Comparison of ENCODE assay signal across 12 cellular contexts in the genomic region with DNA sequence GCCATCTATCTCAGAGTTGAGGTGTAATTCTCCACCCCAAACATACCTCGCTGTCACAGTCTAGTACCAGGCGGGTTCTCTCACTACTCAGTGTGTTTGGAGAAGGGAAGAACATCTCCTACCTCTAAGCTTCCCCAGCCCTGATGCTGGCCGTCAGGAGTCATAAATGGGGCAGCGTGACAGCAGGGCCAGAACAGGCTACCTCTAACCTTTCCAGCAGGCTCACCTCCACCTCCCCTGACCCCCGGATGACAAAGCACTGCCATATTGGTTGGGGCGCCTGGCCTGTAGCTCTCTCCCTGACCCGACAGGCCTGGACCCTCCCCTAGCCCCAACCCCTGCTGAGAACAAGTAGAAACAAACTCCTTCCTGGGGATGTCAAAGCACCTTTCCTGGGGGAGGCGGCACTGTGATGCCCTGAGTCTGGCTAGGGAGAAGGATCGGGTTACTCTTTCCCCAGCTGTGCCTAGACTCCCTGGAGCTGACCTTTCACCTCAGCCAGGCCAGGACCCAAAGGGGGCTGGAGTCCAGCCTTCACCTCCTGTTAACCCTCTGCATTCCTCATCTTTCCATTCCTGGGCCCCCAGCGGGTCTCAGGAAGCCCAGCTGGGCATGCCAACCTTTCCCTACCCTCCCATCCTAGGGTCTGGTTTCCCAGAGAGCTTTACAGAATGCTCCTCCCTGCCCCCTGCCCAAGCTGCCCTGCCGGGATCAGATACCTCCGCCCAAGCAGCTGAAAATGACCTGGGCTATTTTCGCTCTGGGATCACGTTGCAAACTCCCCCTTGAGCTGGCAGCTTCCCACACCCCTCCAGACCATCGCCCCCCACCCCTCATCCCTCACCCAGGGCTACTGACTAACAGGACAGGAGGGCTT. TPM values are rescaled to one million over a fixed set of nuclear protein-coding genes. Genes with fewer than 3 reads are reported as not detected.
DNase-seq lines count a peak whose midpoint lies in the region; FAIRE-seq and TF ChIP-seq lines count a peak whose summit lies in the region.
"Had no signal": no experiment of that assay in that cellular context is flagged by ENCODE, and none has a peak within 500 bp of the region (broad histone marks: within the 10 kb centered on the region; RNA-seq: fewer than 3 reads in every experiment).

No MANE protein-coding gene starts in this region.

- FAIRE-seq in endothelial cell of umbilical vein (lab: Jason Lieb, UNC) = peak; percentile 8

- TF ChIP-seq CTCF in C4-2B (conservative IDR thresholded peaks at IDR 0.05) (no peak), OCI-LY3 (IDR thresholded peaks at IDR 0.05; ENCODE audit: low read depth, low read length) (no peak), endothelial cell of umbilical vein (IDR thresholded peaks at IDR 0.05; ENCODE audit: extremely low read depth in 1 of 2, insufficient read depth in 1 of 2, low read depth in 1 of 2, low read length in 2 of 2) (no peak), neural progenitor cell (IDR thresholded peaks at IDR 0.05) (no peak)

- dilution Hi-C loops in endothelial cell of umbilical vein (cut with MboI; ENCODE audit: extremely low pct_ligation_motif_present, low sequenced_read_pairs) = no loop called here

- peak overlapping the region; percentile 15; the same call in 1 of the 2 replicates for H3K27ac ChIP-seq in C4-2B
- no peak overlapping the region for H3K27ac ChIP-seq in OCI-LY3 (ENCODE audit: low read length)
- H3K27ac ChIP-seq in endothelial cell of umbilical vein (ENCODE audit: insufficient read depth, low read depth, low read length) = no peak overlapping the region
- H3K27ac ChIP-seq in neural progenitor cell = peak overlapping the region; percentile 91
- H3K27ac ChIP-seq: PC-9 had no signal

- H3K36me3 ChIP-seq in OCI-LY3 (replicated peaks; ENCODE audit: low read depth, low read length) (no peaks in the 10 kb centered on the region), endothelial cell of umbilical vein (ENCODE audit: control insufficient read depth in 2 of 2, extremely low read depth in 1 of 2, insufficient read depth in 2 of 2, low read length in 2 of 2) (peaks cover 0 to 2% of the 10 kb centered on the region in 2 experiments), neural progenitor cell (no peaks in the 10 kb centered on the region)

- H3K9me1 ChIP-seq in endothelial cell of umbilical vein (replicated peaks; ENCODE audit: control insufficient read depth, extremely low read depth, insufficient read depth, low read length) = no peaks in the 10 kb centered on the region

- H3K9me3 Mint-ChIP-seq in neural progenitor cell = no peaks in the 10 kb centered on the region

- H3K27me3 ChIP-seq in OCI-LY3 (ENCODE audit: low read depth, low read length) = 0 out of 2 replicates have a peak, but pooled peaks cover 3% of the 10 kb centered on the region
- H3K27me3 ChIP-seq in endothelial cell of umbilical vein (ENCODE audit: control insufficient read depth in 2 of 2, insufficient read depth in 2 of 2, low read length in 2 of 2) = no peaks in the 10 kb centered on the region
- H3K27me3 ChIP-seq in neural progenitor cell = no peaks in the 10 kb centered on the region

- POLR2A ChIA-PET in endothelial cell of umbilical vein (lab: Charles Lee) = interaction anchor here (1.9 kb wide), 1 partner anchor 13 kb away, joined by 4 read pairs; no protein-coding TSS in a partner anchor

- H3K9me3 ChIP-seq in OCI-LY3 (ENCODE audit: insufficient read depth, low read length) (no peaks in the 10 kb centered on the region), endothelial cell of umbilical vein (replicated peaks; ENCODE audit: control insufficient read depth, insufficient read depth, low read length) (no peaks in the 10 kb centered on the region), neural progenitor cell (ENCODE audit: low read depth) (no peaks in the 10 kb centered on the region)

- peaks cover 8% of the 10 kb centered on the region for H3K27me3 Mint-ChIP-seq in neural progenitor cell (ENCODE audit: insufficient read depth, low read depth)

- no peaks in the 10 kb centered on the region for H3K79me2 ChIP-seq in OCI-LY3 (ENCODE audit: low read length)
- H3K79me2 ChIP-seq in endothelial cell of umbilical vein (ENCODE audit: control insufficient read depth, insufficient read depth, low read length) = peaks cover 5% of the 10 kb centered on the region
- H3K79me2 ChIP-seq in neural progenitor cell (ENCODE audit: low read depth) = peaks cover 86% of the 10 kb centered on the region

- no peaks in the 10 kb centered on the region for H3K36me3 Mint-ChIP-seq in neural progenitor cell

- H3K4me1 Mint-ChIP-seq in neural progenitor cell = peaks cover 90% of the 10 kb centered on the region

- H3K4me3 Mint-ChIP-seq in neural progenitor cell = peak overlapping the region; percentile 83

- TF ChIP-seq POLR2A in endothelial cell of umbilical vein (IDR thresholded peaks at IDR 0.05; ENCODE audit: low read depth, low read length) = no peak

- H3K4me3 ChIP-seq in OCI-LY3 (ENCODE audit: low read length) (peak overlapping the region; percentile 78; the same call in 1 of the 2 replicates), endothelial cell of umbilical vein (replicated peaks in 1 of 3; ENCODE audit: insufficient read depth in 1 of 3, low read depth in 1 of 3, low read length in 3 of 3) (no peak overlapping the region), neural progenitor cell (peak overlapping the region; percentile 36)

- peak overlapping the region; percentile 98 for H3K27ac Mint-ChIP-seq in neural progenitor cell

- H3F3A ChIP-seq in neural progenitor cell (ENCODE audit: low read depth) = peaks cover 96% of the 10 kb centered on the region

- intact Hi-C loops in endothelial cell of umbilical vein (cut with micrococcal nuclease) = no loop called here

- CTCF ChIA-PET in endothelial cell of umbilical vein (lab: Charles Lee) = interaction anchor here (0.7 to 9.1 kb wide), 9 partner anchors 9 to 203 kb away, joined by 3 to 112 read pairs (median 7); a partner anchor contains a TSS

- no peak overlapping the region for H2AFZ ChIP-seq in OCI-LY3 (ENCODE audit: low read depth, low read length)
- no peak overlapping the region for H2AFZ ChIP-seq in endothelial cell of umbilical vein (ENCODE audit: low read depth, low read length)
- H2AFZ ChIP-seq in neural progenitor cell (replicated peaks) = no peak overlapping the region
- H2AFZ ChIP-seq: PC-9 had no signal

- DNase-seq in endothelial cell of umbilical vein (ENCODE audit: low read depth, low spot score) = no peak
- DNase-seq in neural progenitor cell (ENCODE audit: low spot score) = peak; percentile 77
- DNase-seq in NCI-H2029 (lab: John Stamatoyannopoulos, UW) = no peak
- DNase-seq in activated CD4-positive, alpha-beta T cell treated with anti-CD3 and anti-CD28 coated beads for 4 hours = no peak
- DNase-seq in NK-92 (lab: John Stamatoyannopoulos, UW; ENCODE audit: unreplicated experiment) = no peak
- DNase-seq in NCI-H226 = no peak
- DNase-seq: DMS79 treated with DMSO at 0.1 percent for 48 hours; KG1; PC-9; stimulated activated CD4-positive, alpha-beta T cell treated with anti-CD3 and anti-CD28 coated beads, Interleukin-2, amount 100 ng/mL, for 48 hours had no signal

- H3K9ac ChIP-seq in OCI-LY3 (ENCODE audit: low read length) = no peak overlapping the region
- no peak overlapping the region for H3K9ac ChIP-seq in endothelial cell of umbilical vein (replicated peaks; ENCODE audit: extremely low read depth, insufficient read depth, low read length)
- H3K9ac ChIP-seq in neural progenitor cell = no peak overlapping the region

- peak overlapping the region; percentile 84; the same call in 1 of the 2 replicates for H3K4me2 ChIP-seq in OCI-LY3 (ENCODE audit: low read length)
- no peak overlapping the region for H3K4me2 ChIP-seq in endothelial cell of umbilical vein (ENCODE audit: insufficient read depth, low read length)
- H3K4me2 ChIP-seq in neural progenitor cell = peak overlapping the region; percentile 76

- BruUV-seq in endothelial cell of umbilical vein (replicated peaks; lab: Mats Ljungman, UMichigan) = no TSS peak

- H3K4me1 ChIP-seq in OCI-LY3 (ENCODE audit: low read length) = 0 out of 2 replicates have a peak, but pooled peaks cover 3% of the 10 kb centered on the region
- peaks cover 7% of the 10 kb centered on the region for H3K4me1 ChIP-seq in endothelial cell of umbilical vein (ENCODE audit: control insufficient read depth, extremely low read depth, insufficient read depth, low read length)
- H3K4me1 ChIP-seq in neural progenitor cell = peaks cover 95% of the 10 kb centered on the region

- 0 out of 2 replicates have a peak, but pooled peaks cover 4% of the 10 kb centered on the region for H4K20me1 ChIP-seq in OCI-LY3 (ENCODE audit: insufficient read depth, low read length)
- no peaks in the 10 kb centered on the region for H4K20me1 ChIP-seq in endothelial cell of umbilical vein (replicated peaks; ENCODE audit: control insufficient read depth, extremely low read depth, insufficient read depth, low read length)
- H4K20me1 ChIP-seq in neural progenitor cell (ENCODE audit: low read depth) = peaks cover 86% of the 10 kb centered on the region

TF ChIP-seq in endothelial cell of umbilical vein, 7 proteins besides CTCF, POLR2A, EP300 and RAD21:
- TF ChIP-seq GATA2 (IDR thresholded peaks at IDR 0.05; ENCODE audit: insufficient read depth, insufficient read length, low read depth, low read length) (no peak), MYC (IDR thresholded peaks at IDR 0.05; ENCODE audit: low read depth, low read length) (no peak), POLR2AphosphoS5 (IDR thresholded peaks at IDR 0.05; ENCODE audit: insufficient read depth, low read depth, low read length) (no peak), JUN (IDR thresholded peaks at IDR 0.05; ENCODE audit: borderline replicate concordance, insufficient read depth, insufficient read length, low read depth) (no peak), EZH2 (IDR thresholded peaks at IDR 0.05; ENCODE audit: borderline replicate concordance, low read depth, low read length, severe bottlenecking) (no peak), FOS (IDR thresholded peaks at IDR 0.05; ENCODE audit: borderline replicate concordance, insufficient read depth, low read length) (no peak)
- TF ChIP-seq, protein P1, sequence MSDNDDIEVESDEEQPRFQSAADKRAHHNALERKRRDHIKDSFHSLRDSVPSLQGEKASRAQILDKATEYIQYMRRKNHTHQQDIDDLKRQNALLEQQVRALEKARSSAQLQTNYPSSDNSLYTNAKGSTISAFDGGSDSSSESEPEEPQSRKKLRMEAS (IDR thresholded peaks at IDR 0.05; ENCODE audit: insufficient read depth, insufficient read length) = no peak

RNA-seq across cellular contexts. Expression of a gene that starts 34.2 kb away (rescaled TPM):
- 32.1 and 33.0 TPM in 2 replicates for total RNA-seq in endothelial cell of umbilical vein
- polyA plus RNA-seq in endothelial cell of umbilical vein = 7.0 and 7.8 TPM in 2 replicates
- polyA plus RNA-seq in endothelial cell of umbilical vein (2011; cell fraction: cytosol; rRNA removed) = 5.9 and 7.2 TPM in 2 replicates
- 17.1 and 18.6 TPM in 2 replicates for polyA plus RNA-seq in endothelial cell of umbilical vein (2011; cell fraction: nucleus; rRNA removed)
- polyA plus RNA-seq in endothelial cell of umbilical vein (2012) = 10.8 and 13.3 TPM in 2 replicates
- 10.8 and 13.8 TPM in 2 replicates for polyA minus RNA-seq in endothelial cell of umbilical vein
- 4.2 TPM for polyA minus RNA-seq in endothelial cell of umbilical vein (2011; cell fraction: cytosol; rRNA and poly(A)+ RNA removed)
- 7.6 and 14.5 TPM in 2 replicates for polyA minus RNA-seq in endothelial cell of umbilical vein (2011; cell fraction: nucleus; rRNA and poly(A)+ RNA removed)
- total RNA-seq in neural progenitor cell (ENCODE audit: low replicate concordance) = 7.0 and 26.5 TPM in 2 replicates

Comparison
In these comparisons a context has a peak if more than half of its experiments do, and no peak if none do; other contexts are left out.
1. H3K27ac ChIP-seq: peak in C4-2B (single experiment) and neural progenitor cell (single experiment); none in OCI-LY3 (single experiment) and endothelial cell of umbilical vein (single experiment).
2. H3K4me3 ChIP-seq: peak in OCI-LY3 (single experiment) and neural progenitor cell (single experiment); none in endothelial cell of umbilical vein (0 of 3).